Comparison of ENCODE assay signal across 17 cellular contexts in the genomic region with DNA sequence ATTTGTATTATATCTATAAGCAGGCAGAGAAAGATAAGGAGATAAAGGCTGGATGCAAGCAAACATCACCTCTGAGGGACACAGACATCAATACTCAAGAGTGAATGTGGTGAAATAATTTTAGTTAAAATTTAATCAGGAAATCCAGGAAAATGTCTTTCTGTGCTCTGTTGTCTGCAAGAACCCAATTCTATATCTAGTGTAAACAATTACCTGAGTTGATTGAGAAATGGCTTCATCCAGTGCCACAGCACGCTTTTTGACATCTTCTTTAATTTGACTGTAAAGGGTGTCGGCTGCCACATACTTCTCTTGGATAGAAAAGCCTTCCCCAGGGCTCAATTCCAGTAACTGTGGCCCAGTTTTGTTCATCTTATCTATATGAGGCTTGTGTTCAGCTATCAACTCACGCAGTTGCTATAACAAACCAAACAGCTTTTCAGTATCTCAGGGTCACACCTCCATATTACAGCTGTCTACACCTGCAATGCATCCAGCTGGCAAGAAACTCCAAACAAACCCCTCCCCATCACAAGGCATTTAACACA.
DNase-seq lines count a peak whose midpoint lies in the region; ATAC-seq, FAIRE-seq and TF ChIP-seq lines count a peak whose summit lies in the region.
"Had no signal": no experiment of that assay in that cellular context is flagged by ENCODE, and none has a peak within 500 bp of the region (broad histone marks: within the 10 kb centered on the region; RNA-seq: fewer than 3 reads in every experiment).

No MANE protein-coding gene starts in this region.

- H3K4me3 ChIP-seq in heart left ventricle (no peak overlapping the region), pancreas (no peak overlapping the region)
- H3K4me3 ChIP-seq: GM23338 had no signal

- intact Hi-C loops in heart left ventricle (cut with DNase I) = no loop called here
- intact Hi-C loops in pancreas (cut with DNase I) = no loop called here

- ATAC-seq in heart left ventricle (peak; percentile 77 to 92 (median 89)), pancreas (peak; percentile 86 to 93 (median 90)), GM21515 (IDR thresholded peaks at IDR 0.05; ENCODE audit: unreplicated experiment) (no peak), HG03135 (IDR thresholded peaks at IDR 0.05; ENCODE audit: unreplicated experiment) (no peak)
- ATAC-seq: GM23338 had no signal

- H3K27ac ChIP-seq in heart left ventricle (peak overlapping the region in 10 of 12 donors; percentile 6 to 74 (median 50)), pancreas (peak overlapping the region in 2 of 4 donors; percentile 30 to 51)
- H3K27ac ChIP-seq: RWPE1 had no signal

- no peaks in the 10 kb centered on the region for H3K27me3 ChIP-seq in heart left ventricle
- H3K27me3 ChIP-seq in pancreas = no peaks in the 10 kb centered on the region
- H3K27me3 ChIP-seq: BE2C had no signal

- H3K36me3 ChIP-seq in heart left ventricle (peaks cover 0 to 94% (median 44%) of the 10 kb centered on the region in 9 donors), pancreas (peaks cover 0 to 21% (median 0%) of the 10 kb centered on the region in 3 donors)

- DNase-seq in HUDEP-2 (lab: John Stamatoyannopoulos, UW; ENCODE audit: unreplicated experiment in 76 of 76) (peak in 71 of 76 experiments; percentile 24 to 95 (median 68)), SHP77 (lab: John Stamatoyannopoulos, UW) (peak; percentile 34 to 56), heart left ventricle (peak in 4 of 5 donors; percentile 49 to 59 (median 52)), pancreas (peak in 4 of 6 donors; percentile 37 to 74 (median 63)), Kasumi-1 (lab: John Stamatoyannopoulos, UW) (no peak), SW480 (ENCODE audit: low spot score) (no peak)
- DNase-seq: activated CD4-positive, alpha-beta T cell treated with anti-CD3 and anti-CD28 coated beads for 4 hours; activated T-cell treated with anti-CD3 and anti-CD28 coated beads, Interleukin-2, amount 50 U/mL, for 24 hours; amygdala; BE2C; DND-41; NCI-H526; T-helper 2 cell had no signal

- peaks cover 0 to 93% (median 42%) of the 10 kb centered on the region in 12 donors for H3K4me1 ChIP-seq in heart left ventricle
- peaks cover 0 to 41% (median 30%) of the 10 kb centered on the region in 3 donors for H3K4me1 ChIP-seq in pancreas

- 39 to 51% (median 46%) methylated on average over 3 of the region's 3 CpGs for WGBS in heart left ventricle, 4 donors
- WGBS in pancreas, 2 donors = 9 to 14% methylated on average over 3 of the region's 3 CpGs

- peak; percentile 70 for FAIRE-seq in pancreas (lab: Jason Lieb, UNC)

- TF ChIP-seq POLR2A in heart left ventricle (IDR thresholded peaks at IDR 0.05) = no peak

- TF ChIP-seq CTCF in heart left ventricle (IDR thresholded peaks at IDR 0.05) = no peak
- TF ChIP-seq CTCF in pancreas (IDR thresholded peaks at IDR 0.05) = no peak

- H3K9me3 ChIP-seq in heart left ventricle (no peaks in the 10 kb centered on the region), pancreas (no peaks in the 10 kb centered on the region)
- H3K9me3 ChIP-seq: BE2C had no signal

Comparison
In these comparisons a context has a peak if more than half of its experiments do, and no peak if none do; other contexts are left out.
1. DNase-seq: peak in HUDEP-2 (71 of 76), SHP77 (2 of 2), heart left ventricle (4 of 5) and pancreas (4 of 6); none in Kasumi-1 (0 of 2) and SW480 (single experiment).
2. ATAC-seq: peak in heart left ventricle (4 of 4) and pancreas (4 of 4); none in GM21515 (single experiment) and HG03135 (single experiment).